In the genomic region with DNA sequence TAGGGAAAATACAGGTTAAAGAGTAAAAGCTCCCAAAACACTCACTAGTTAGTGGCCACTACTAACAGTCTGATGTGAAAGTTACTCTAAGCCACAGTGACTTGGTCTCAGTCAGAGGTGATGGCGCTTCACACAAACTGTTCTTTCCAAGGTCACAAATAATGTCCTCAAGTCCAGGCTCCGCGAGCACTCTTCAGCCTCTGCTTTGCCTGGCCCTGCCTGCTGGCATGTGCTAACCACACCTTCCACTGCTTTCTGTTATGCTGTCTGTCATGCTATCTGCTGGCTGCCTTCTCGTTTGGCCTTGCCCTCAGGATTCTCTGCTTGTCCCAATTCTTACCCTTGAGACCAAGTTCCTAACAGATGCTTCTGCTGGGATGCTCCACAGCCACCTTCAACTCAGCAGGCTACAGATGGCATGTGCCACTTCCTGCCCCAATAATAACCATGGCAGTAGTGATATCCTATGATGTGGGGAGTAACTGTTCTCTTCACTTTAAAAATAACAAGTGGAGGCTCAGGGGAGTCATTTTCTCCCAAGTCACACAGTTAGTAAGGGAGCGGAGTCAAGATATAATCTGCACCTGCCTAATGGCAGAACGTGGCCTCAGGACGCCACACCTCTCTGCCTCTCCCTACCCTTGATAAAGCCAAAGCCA, we compare ENCODE assay signal across 27 cellular contexts.
"Had no signal": no experiment of that assay in that cellular context is flagged by ENCODE, and none has a peak within 500 bp of the region (broad histone marks: within the 10 kb centered on the region; RNA-seq: fewer than 3 reads in every experiment).

No MANE protein-coding gene starts in this region.

- H3K27ac ChIP-seq: gastrocnemius medialis, lower lobe of right lung, sigmoid colon, thoracic aorta had no signal

- H3K4me1 ChIP-seq: gastrocnemius medialis, lower lobe of right lung, sigmoid colon had no signal

- DNase-seq: activated CD4-positive, alpha-beta T cell treated with anti-CD3 and anti-CD28 coated beads for 1 hour; activated CD8-positive, alpha-beta memory T cell treated with anti-CD3 and anti-CD28 coated beads, Interleukin-2, amount 10 ng/mL, durations not matched to agents 7 days and 5 days; activated CD8-positive, alpha-beta T cell treated with anti-CD3 and anti-CD28 coated beads, Interleukin-2, amount 10 ng/mL, durations not matched to agents 7 days and 5 days; activated naive CD4-positive, alpha-beta T cell; activated T-cell treated with anti-CD3 and anti-CD28 coated beads, Interleukin-2, amount 50 U/mL, for 72 hours; anterior cingulate cortex; cortex of kidney; effector memory CD8-positive, alpha-beta T cell; erythroblast; gastrocnemius medialis; glutamatergic neuron; hippocampal formation; left colon; lower lobe of right lung; mesenchymal stem cell; naive thymus-derived CD8-positive, alpha-beta T cell; occipital lobe; sigmoid colon; small intestine; stimulated activated CD4-positive, alpha-beta T cell treated with anti-CD3 and anti-CD28 coated beads, Interleukin-4, amount 100 ng/mL, for 24 hours; T-helper 2 cell; trophoblast cell had no signal

- H3K27me3 ChIP-seq: gastrocnemius medialis, sigmoid colon had no signal

- ATAC-seq: activated CD8-positive, alpha-beta memory T cell treated with anti-CD3 and anti-CD28 coated beads, Interleukin-2, amount 10 ng/mL, durations not matched to agents 7 days and 5 days; activated CD8-positive, alpha-beta T cell treated with anti-CD3 and anti-CD28 coated beads, Interleukin-2, amount 10 ng/mL, durations not matched to agents 7 days and 5 days; activated T-cell treated with anti-CD3 and anti-CD28 coated beads, Interleukin-2, amount 50 U/mL, for 72 hours; effector memory CD8-positive, alpha-beta T cell; gastrocnemius medialis; left colon; lower lobe of right lung; naive thymus-derived CD8-positive, alpha-beta T cell; stimulated activated effector memory CD8-positive, alpha-beta T cell treated with anti-CD3 and anti-CD28 coated beads, Interleukin-12 subunit alpha, Interleukin-12 subunit beta, amount 100 ng/mL, for 72 hours; WTC11 had no signal

- FAIRE-seq: keratinocyte, small intestine, urothelium cell line had no signal

- H3K4me3 ChIP-seq: gastrocnemius medialis, lower lobe of right lung, sigmoid colon, thoracic aorta had no signal

- H3K9me3 ChIP-seq: gastrocnemius medialis, lower lobe of right lung, sigmoid colon, thoracic aorta had no signal
